8 cellular contexts compared by ENCODE assay signal in the genomic region with DNA sequence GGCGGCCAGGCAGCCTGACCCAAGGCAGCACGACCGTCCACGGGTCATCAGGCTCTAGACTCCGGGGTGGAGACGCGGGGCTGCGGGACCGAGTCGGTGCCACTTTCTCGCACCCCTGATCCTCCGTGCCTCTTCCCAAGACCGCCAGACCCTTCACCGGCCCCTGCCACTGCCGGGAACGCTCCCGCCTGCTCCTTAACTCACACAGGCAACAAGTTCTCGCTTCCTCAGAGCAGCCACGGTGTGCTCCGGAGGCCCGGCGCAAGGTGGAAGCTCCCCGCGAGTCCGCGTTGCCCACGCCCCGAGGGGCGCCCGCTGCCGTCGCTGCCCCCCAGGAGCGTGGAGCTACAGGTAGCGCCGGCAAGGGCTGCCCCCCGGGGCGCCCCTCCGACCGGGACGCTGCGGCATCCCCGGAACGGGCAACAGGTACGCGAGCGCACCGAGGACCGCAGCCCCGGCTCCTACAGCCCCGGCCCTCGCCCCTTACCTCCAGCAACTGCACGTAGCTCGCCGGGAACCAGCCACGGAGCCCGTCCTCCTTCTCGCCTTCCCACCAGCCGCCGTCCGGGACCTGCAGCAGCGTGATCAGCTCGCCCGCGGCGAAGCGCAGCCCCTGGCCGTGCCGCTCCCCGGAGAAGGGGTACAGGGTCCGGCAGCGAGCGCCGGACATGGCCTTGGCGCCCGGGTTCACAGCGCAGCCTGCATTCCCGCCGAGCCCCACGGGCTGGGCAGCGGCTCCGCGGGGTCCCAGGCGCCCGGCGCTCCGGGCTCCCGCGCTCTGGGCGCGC. TPM values are rescaled to one million over a fixed set of nuclear protein-coding genes. Genes with fewer than 3 reads are reported as not detected.
DNase-seq lines count a peak whose midpoint lies in the region; ATAC-seq and TF ChIP-seq lines count a peak whose summit lies in the region.

No MANE protein-coding gene starts in this region.

- CTCF ChIA-PET in MCF 10A (lab: Yijun Ruan, JAX): interaction anchor here (0.6 kb wide), 1 partner anchor 381 kb away, joined by 4 read pairs; no protein-coding TSS in a partner anchor

- H3K4me3 ChIP-seq in breast epithelium (peak overlapping the region; percentile 70 to 85 (median 81)), astrocyte of the cerebellum (ENCODE audit: low read depth, low read length) (peak overlapping the region; percentile 38), lung (peak overlapping the region; percentile 45), upper lobe of left lung (peak overlapping the region; percentile 18 to 66 (median 57))

- peaks cover 0 to 4% of the 10 kb centered on the region in 2 donors for H3K4me1 ChIP-seq in breast epithelium
- peaks cover 0 to 3% of the 10 kb centered on the region in 2 donors for H3K4me1 ChIP-seq in lung (ENCODE audit: control insufficient read depth in 2 of 2, insufficient read depth in 2 of 2, low read length in 2 of 2)
- peaks cover 2 to 25% (median 8%) of the 10 kb centered on the region in 4 donors for H3K4me1 ChIP-seq in upper lobe of left lung

- H3K4me1 Mint-ChIP-seq in MCF 10A (ENCODE audit: insufficient read depth, unreplicated experiment): peaks cover 5% of the 10 kb centered on the region

- no TSS peak for BruUV-seq in MCF 10A (replicated peaks; lab: Mats Ljungman, UMichigan)

- DNase-seq in breast epithelium (ENCODE audit: low spot score in 2 of 2) (no peak), MCF 10A (ENCODE audit: unreplicated experiment) (no peak), astrocyte of the cerebellum (ENCODE audit: low read depth) (no peak), lung (ENCODE audit: low spot score) (no peak), upper lobe of left lung (peak in 1 of 2 donors; percentile 86), GM19238 (ENCODE audit: insufficient read length, low spot score) (no peak), DMS53 treated with DMSO at 0.1 percent for 48 hours (lab: John Stamatoyannopoulos, UW; ENCODE audit: unreplicated experiment) (no peak), kidney glomerular epithelial cell (lab: John Stamatoyannopoulos, UW) (no peak)

- WGBS in lung, 2 donors: 3% methylated on average over 64 to 90 of the region's 90 CpGs
- WGBS in upper lobe of left lung, 2 donors: 4 to 10% methylated on average over 11 to 15 of the region's 90 CpGs

- H3K9me3 Mint-ChIP-seq in MCF 10A (ENCODE audit: unreplicated experiment): peaks cover 17% of the 10 kb centered on the region

- ATAC-seq in lung (ENCODE audit: insufficient read depth, low FRiP score) (peak; percentile 16), upper lobe of left lung (ENCODE audit: low FRiP score in 2 of 2) (peak in 1 of 2 donors; percentile 49)

- H3K36me3 Mint-ChIP-seq in MCF 10A (ENCODE audit: insufficient read depth, unreplicated experiment): no peaks in the 10 kb centered on the region

- H3K27me3 ChIP-seq in breast epithelium (no peaks in the 10 kb centered on the region), lung (ENCODE audit: control insufficient read depth, insufficient read depth) (peaks cover 2% of the 10 kb centered on the region), upper lobe of left lung (peaks cover 0 to 21% (median 9%) of the 10 kb centered on the region in 4 donors)

- POLR2A ChIA-PET in MCF 10A (lab: Yijun Ruan, JAX): no interaction called here

- H3K27ac Mint-ChIP-seq in MCF 10A (ENCODE audit: low read depth, unreplicated experiment): no peak overlapping the region

- no peak overlapping the region for H3K4me3 Mint-ChIP-seq in MCF 10A (ENCODE audit: unreplicated experiment)

- H3K9me3 ChIP-seq in breast epithelium: peaks cover 15 to 16% of the 10 kb centered on the region in 2 donors
- peaks cover 0 to 18% of the 10 kb centered on the region in 2 donors for H3K9me3 ChIP-seq in lung (ENCODE audit: control insufficient read depth in 2 of 2, insufficient read depth in 1 of 2, low read length in 1 of 2)
- H3K9me3 ChIP-seq in upper lobe of left lung: peaks cover 6 to 17% (median 13%) of the 10 kb centered on the region in 4 donors

- H3K27ac ChIP-seq in breast epithelium (peak overlapping the region; percentile 40 to 77), lung (ENCODE audit: low read depth in 1 of 2, low read length in 1 of 2) (peak overlapping the region; percentile 28 to 57), upper lobe of left lung (peak overlapping the region in 2 of 4 donors; percentile 61 to 67)

- TF ChIP-seq CTCF in breast epithelium (IDR thresholded peaks at IDR 0.05): no peak
- no peak for TF ChIP-seq CTCF in MCF 10A (IDR thresholded peaks at IDR 0.05; ENCODE audit: unreplicated experiment)
- TF ChIP-seq CTCF in astrocyte of the cerebellum (IDR thresholded peaks at IDR 0.05; ENCODE audit: low read depth, low read length, missing control alignments): no peak
- no peak for TF ChIP-seq CTCF in lung (IDR thresholded peaks at IDR 0.05; ENCODE audit: control extremely low read depth, extremely low read depth)
- no peak for TF ChIP-seq CTCF in upper lobe of left lung (IDR thresholded peaks at IDR 0.05)

- in situ Hi-C loops in astrocyte of the cerebellum (cut with HindIII; ENCODE audit: low sequenced_read_pairs): loop anchor here (25.0 kb wide), 1 partner anchor 136 kb away; no protein-coding TSS in a partner anchor

- no peak for TF ChIP-seq EP300 in upper lobe of left lung (IDR thresholded peaks at IDR 0.05)

- intact Hi-C loops in breast epithelium (cut with DNase I; ENCODE audit: low total_unique reads): no loop called here
- intact Hi-C loops in MCF 10A (cut with micrococcal nuclease): no loop called here

- TF ChIP-seq POLR2A in breast epithelium (IDR thresholded peaks at IDR 0.05) (no peak), upper lobe of left lung (IDR thresholded peaks at IDR 0.05) (no peak)

- no peaks in the 10 kb centered on the region for H3K36me3 ChIP-seq in breast epithelium
- no peaks in the 10 kb centered on the region for H3K36me3 ChIP-seq in lung (ENCODE audit: control insufficient read depth in 2 of 2, insufficient read depth in 2 of 2, low read length in 2 of 2)
- no peaks in the 10 kb centered on the region for H3K36me3 ChIP-seq in upper lobe of left lung

- no peaks in the 10 kb centered on the region for H3K27me3 Mint-ChIP-seq in MCF 10A (ENCODE audit: insufficient read depth, unreplicated experiment)

RNA-seq across cellular contexts. Expression of a gene that starts 0.5 kb away (rescaled TPM):
- total RNA-seq in breast epithelium: 10 to 100 TPM; 21.8 to 62.2 (median 33.4) TPM
- total RNA-seq in MCF 10A (2022): 0.22 TPM in 1 of 2 replicates, not detected in the other
- 100 to 1,000 TPM in 1 of 2 donors, 10 to 100 TPM in 1; 41.1 to 112 TPM for total RNA-seq in lung
- polyA plus RNA-seq in lung: 10 to 100 TPM in 1 of 2 donors, 1 to 10 TPM in 1; 9.0 to 51.1 TPM
- 10 to 100 TPM; 19.9 to 87.1 (median 41.5) TPM for total RNA-seq in upper lobe of left lung

Comparison
In these comparisons a context has a peak if more than half of its experiments do, and no peak if none do; other contexts are left out.
1. RNA of a gene that starts 0.5 kb away (total RNA-seq): 41.1 to 112 TPM in lung, 19.9 to 87.1 TPM in upper lobe of left lung and 21.8 to 62.2 TPM in breast epithelium; 0.22 TPM in MCF 10A; every median in the first group is over 10 times any median in the second.
2. Peak in every context shown above with its lines, with median percentiles within 50 percentile points of each other: H3K4me3 ChIP-seq.